Comparison of ENCODE assay signal across 32 cellular contexts in the genomic region with DNA sequence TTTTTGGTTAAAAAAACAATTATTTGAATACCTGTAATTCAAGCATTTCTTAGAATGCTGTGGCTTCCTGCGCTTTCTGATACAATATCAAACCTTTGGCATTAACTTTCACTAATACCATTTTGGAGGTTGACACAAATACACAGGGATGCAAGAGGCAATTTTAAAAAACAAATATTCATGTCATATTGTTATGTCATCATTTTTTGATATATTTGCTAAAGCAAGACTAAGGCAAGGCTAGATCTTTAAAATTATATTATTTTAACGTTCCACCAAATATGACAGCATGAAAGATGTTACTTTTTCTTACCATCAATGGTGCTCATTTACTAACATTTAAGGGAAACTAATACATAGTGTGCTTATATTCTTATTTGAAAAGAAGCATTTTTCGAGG.
"Had no signal": no experiment of that assay in that cellular context is flagged by ENCODE, and none has a peak within 500 bp of the region (broad histone marks: within the 10 kb centered on the region; RNA-seq: fewer than 3 reads in every experiment).

No MANE protein-coding gene starts in this region.

- H3K4me3 ChIP-seq: adrenal gland, ascending aorta, body of pancreas, breast epithelium, cardiac muscle cell had no signal

- ATAC-seq: activated naive CD4-positive, alpha-beta T cell treated with anti-CD3 and anti-CD28 coated beads, Interleukin-2, amount 50 U/mL, for 72 hours; activated naive CD8-positive, alpha-beta T cell treated with anti-CD3 and anti-CD28 coated beads, Interleukin-2, amount 50 U/mL, for 24 hours; activated T-cell treated with anti-CD3 and anti-CD28 coated beads, Interleukin-2, amount 50 U/mL, for 4 hours; activated T-cell treated with anti-CD3 and anti-CD28 coated beads, Interleukin-2, amount 50 U/mL, for 72 hours; activated T-helper 17 cell treated with anti-CD3 and anti-CD28 coated beads, Interleukin-2, amount 50 U/mL, for 72 hours; body of pancreas had no signal

- H3K4me1 ChIP-seq: adrenal gland, ascending aorta, body of pancreas, breast epithelium had no signal

- H3K27me3 ChIP-seq: adrenal gland, ascending aorta, body of pancreas, brain microvascular endothelial cell, breast epithelium, cardiac muscle cell had no signal

- H3K27ac ChIP-seq: adrenal gland, ascending aorta, body of pancreas, brain microvascular endothelial cell, breast epithelium, cardiac muscle cell had no signal

- FAIRE-seq: astrocyte, bronchial epithelial cell had no signal

- DNase-seq: activated effector memory CD4-positive, alpha-beta T cell treated with anti-CD3 and anti-CD28 coated beads, Interleukin-2, amount 50 U/mL, for 16 hours; activated effector memory CD4-positive, alpha-beta T cell treated with Interleukin-2 at 50 U/mL for 16 hours; activated gamma-delta T cell; activated gamma-delta T cell treated with Interleukin-2 at 50 U/mL for 16 hours; activated naive CD4-positive, alpha-beta T cell; activated naive CD4-positive, alpha-beta T cell treated with anti-CD3 and anti-CD28 coated beads for 36 hours; activated naive CD4-positive, alpha-beta T cell treated with anti-CD3 and anti-CD28 coated beads, Interleukin-2, amount 10 ng/mL, durations not matched to agents 7 days and 5 days; activated naive CD4-positive, alpha-beta T cell treated with anti-CD3 and anti-CD28 coated beads, Interleukin-2, amount 50 U/mL, for 16 hours; activated naive CD4-positive, alpha-beta T cell treated with Interleukin-2 at 50 U/mL for 16 hours; activated naive CD8-positive, alpha-beta T cell treated with anti-CD3 and anti-CD28 coated beads for 36 hours; activated naive CD8-positive, alpha-beta T cell treated with anti-CD3 and anti-CD28 coated beads, Interleukin-2, amount 10 ng/mL, durations not matched to agents 7 days and 5 days; activated naive CD8-positive, alpha-beta T cell treated with anti-CD3 and anti-CD28 coated beads, Interleukin-2, amount 50 U/mL, for 24 hours; activated T-cell treated with anti-CD3 and anti-CD28 coated beads, Interleukin-2, amount 50 U/mL, for 4 hours; activated T-cell treated with anti-CD3 and anti-CD28 coated beads, Interleukin-2, amount 50 U/mL, for 48 hours; activated T-cell treated with anti-CD3 and anti-CD28 coated beads, Interleukin-2, amount 50 U/mL, for 72 hours; adrenal gland; amniotic stem cell; amygdala; anterior cingulate cortex; aorta; body of pancreas; brain microvascular endothelial cell; caudate nucleus; central memory CD4-positive, alpha-beta T cell; cerebellar nuclear complex had no signal

- H3K9me3 ChIP-seq: ascending aorta, body of pancreas, breast epithelium had no signal

- H3K36me3 ChIP-seq: adrenal gland, brain microvascular endothelial cell, breast epithelium had no signal
